ENCODE assay signal across 14 cellular contexts in genomic region chr12:92032101-92032500, GRCh38.
DNase-seq lines count a peak whose midpoint lies in the region; ATAC-seq and TF ChIP-seq lines count a peak whose summit lies in the region.
"Had no signal": no experiment of that assay in that cellular context is flagged by ENCODE, and none has a peak within 500 bp of the region (broad histone marks: within the 10 kb centered on the region; RNA-seq: fewer than 3 reads in every experiment).

No MANE protein-coding gene starts in this region.

- H3K27ac ChIP-seq in KOPT-K1 (ENCODE audit: low read depth, low read length, poor library complexity, severe bottlenecking) (peak overlapping the region; percentile 90), breast epithelium (peak overlapping the region; percentile 23 to 49), gastrocnemius medialis (peak overlapping the region; percentile 51 to 81 (median 76)), GM23338 (ENCODE audit: low read depth) (no peak overlapping the region)

- H3K36me3 ChIP-seq in KOPT-K1 (ENCODE audit: insufficient read depth, low read length) (no peaks in the 10 kb centered on the region), breast epithelium (no peaks in the 10 kb centered on the region), gastrocnemius medialis (no peaks in the 10 kb centered on the region), GM23338 (ENCODE audit: insufficient read depth) (no peaks in the 10 kb centered on the region)

- no peak for ATAC-seq in gastrocnemius medialis
- ATAC-seq in GM23338 = no peak

- no peak for DNase-seq in T-helper 1 cell
- no peak for DNase-seq in breast epithelium (ENCODE audit: low spot score in 2 of 2)
- no peak for DNase-seq in gastrocnemius medialis
- DNase-seq in midbrain (lab: John Stamatoyannopoulos, UW) = no peak
- DNase-seq in DMS79 treated with DMSO at 0.1 percent for 48 hours (lab: John Stamatoyannopoulos, UW) = no peak
- DNase-seq in GM23338 (ENCODE audit: low spot score) = no peak
- DNase-seq: 8988T; COR-L47; GF-D8; NCI-H82; stimulated activated CD4-positive, alpha-beta T cell treated with anti-CD3 and anti-CD28 coated beads, Interleukin-15, amount 100 ng/mL, for 24 hours had no signal

- TF ChIP-seq POLR2A in breast epithelium (IDR thresholded peaks at IDR 0.05) = no peak
- no peak for TF ChIP-seq POLR2A in gastrocnemius medialis (IDR thresholded peaks at IDR 0.05)

- H3K4me1 ChIP-seq in breast epithelium = peaks cover 0 to 12% of the 10 kb centered on the region in 2 donors
- H3K4me1 ChIP-seq in gastrocnemius medialis = peaks cover 19 to 30% of the 10 kb centered on the region in 2 donors
- peaks cover 18% of the 10 kb centered on the region; the same call in 1 of the 2 replicates for H3K4me1 ChIP-seq in GM23338 (ENCODE audit: insufficient read depth)

- H3K4me2 ChIP-seq in GM23338 = no peak overlapping the region

- no peak for TF ChIP-seq CTCF in breast epithelium (IDR thresholded peaks at IDR 0.05)
- TF ChIP-seq CTCF in gastrocnemius medialis (IDR thresholded peaks at IDR 0.05 in 4 of 5, conservative IDR thresholded peaks at IDR 0.05 in 1 of 5) = no peak
- TF ChIP-seq CTCF in GM23338 (conservative IDR thresholded peaks at IDR 0.05; ENCODE audit: low read depth in 2 of 2) = no peak

- H3K27me3 Mint-ChIP-seq in T-helper 1 cell treated with Interleukin-12 subunit alpha and Interleukin-12 subunit beta and Interleukin-4 antibody, amounts not matched to agents 30 μg/mL and 1 μg/mL, for 36 hours (ENCODE audit: low read depth) = no peaks in the 10 kb centered on the region
- no peaks in the 10 kb centered on the region for H3K27me3 Mint-ChIP-seq in GM23338 (ENCODE audit: insufficient read depth, low read depth, poor library complexity)
- H3K27me3 Mint-ChIP-seq: type B pancreatic cell had no signal

- H3K27me3 ChIP-seq in breast epithelium = no peaks in the 10 kb centered on the region
- no peaks in the 10 kb centered on the region for H3K27me3 ChIP-seq in gastrocnemius medialis
- H3K27me3 ChIP-seq in GM23338 (ENCODE audit: insufficient read depth) = no peaks in the 10 kb centered on the region

- peaks cover 8% of the 10 kb centered on the region for H3K9me3 Mint-ChIP-seq in T-helper 1 cell treated with Interleukin-12 subunit alpha and Interleukin-12 subunit beta and Interleukin-4 antibody, amounts not matched to agents 30 μg/mL and 1 μg/mL, for 36 hours
- H3K9me3 Mint-ChIP-seq in GM23338 = no peaks in the 10 kb centered on the region; the same call in 2 of the 3 replicates
- H3K9me3 Mint-ChIP-seq: type B pancreatic cell had no signal

- H3K4me1 Mint-ChIP-seq in T-helper 1 cell treated with Interleukin-12 subunit alpha and Interleukin-12 subunit beta and Interleukin-4 antibody, amounts not matched to agents 30 μg/mL and 1 μg/mL, for 36 hours (ENCODE audit: low read depth) = peaks cover 71% of the 10 kb centered on the region
- H3K4me1 Mint-ChIP-seq in GM23338 = peaks cover 36% of the 10 kb centered on the region

- no peaks in the 10 kb centered on the region for H3F3A ChIP-seq in GM23338 (replicated peaks; ENCODE audit: low read depth)

- no peaks in the 10 kb centered on the region for H4K20me1 ChIP-seq in GM23338 (replicated peaks; ENCODE audit: insufficient read depth)

- peak overlapping the region; percentile 27 for H3K27ac Mint-ChIP-seq in T-helper 1 cell treated with Interleukin-12 subunit alpha and Interleukin-12 subunit beta and Interleukin-4 antibody, amounts not matched to agents 30 μg/mL and 1 μg/mL, for 36 hours
- no peak overlapping the region for H3K27ac Mint-ChIP-seq in GM23338
- H3K27ac Mint-ChIP-seq: type B pancreatic cell had no signal

- in situ Hi-C loops in gastrocnemius medialis (cut with MboI; ENCODE audit: low sequenced_read_pairs in 4 of 4) = no loop called here

- intact Hi-C loops in breast epithelium (cut with DNase I; ENCODE audit: low total_unique reads) (no loop called here), gastrocnemius medialis (cut with DNase I; ENCODE audit: low total_unique reads) (loop anchor here (5.0 kb wide), 1 partner anchor 110 kb away; no protein-coding TSS in a partner anchor)

- H3K4me3 Mint-ChIP-seq in T-helper 1 cell treated with Interleukin-12 subunit alpha and Interleukin-12 subunit beta and Interleukin-4 antibody, amounts not matched to agents 30 μg/mL and 1 μg/mL, for 36 hours = peak overlapping the region; percentile 9
- H3K4me3 Mint-ChIP-seq in GM23338 = no peak overlapping the region
- H3K4me3 Mint-ChIP-seq: type B pancreatic cell had no signal

- H3K9me3 ChIP-seq in KOPT-K1 (ENCODE audit: insufficient read depth, low read length, poor library complexity, severe bottlenecking) = no peaks in the 10 kb centered on the region
- no peaks in the 10 kb centered on the region for H3K9me3 ChIP-seq in breast epithelium
- H3K9me3 ChIP-seq in gastrocnemius medialis = no peaks in the 10 kb centered on the region

- H3K79me2 ChIP-seq in GM23338 (replicated peaks; ENCODE audit: insufficient read depth) = no peaks in the 10 kb centered on the region

- no peak overlapping the region for H2AFZ ChIP-seq in GM23338

- no peak overlapping the region for H3K4me3 ChIP-seq in breast epithelium
- no peak overlapping the region for H3K4me3 ChIP-seq in gastrocnemius medialis
- H3K4me3 ChIP-seq in GM23338 = no peak overlapping the region

- peaks cover 6% of the 10 kb centered on the region; the same call in 1 of the 2 replicates for H3K9me2 ChIP-seq in GM23338 (ENCODE audit: insufficient read depth)

- peaks cover 18% of the 10 kb centered on the region for H3K36me3 Mint-ChIP-seq in T-helper 1 cell treated with Interleukin-12 subunit alpha and Interleukin-12 subunit beta and Interleukin-4 antibody, amounts not matched to agents 30 μg/mL and 1 μg/mL, for 36 hours (ENCODE audit: low read depth)
- no peaks in the 10 kb centered on the region for H3K36me3 Mint-ChIP-seq in GM23338 (ENCODE audit: low read depth)
- H3K36me3 Mint-ChIP-seq: type B pancreatic cell had no signal

TF ChIP-seq in GM23338, 12 proteins besides CTCF, POLR2A, EP300 and RAD21 (continues in another document):
- TF ChIP-seq CREB1 (CRISPR knock-in tag; IDR thresholded peaks at IDR 0.05; ENCODE audit: low read depth) (no peak), STAT1 (IDR thresholded peaks at IDR 0.05; ENCODE audit: unreplicated experiment) (no peak), ZNF462 (CRISPR knock-in tag; IDR thresholded peaks at IDR 0.05) (no peak)
